ENCODE assay signal across 14 cellular contexts in genomic region chr6:25449774-25450173, GRCh38.
A peak's percentile ranks its signal among the peaks of the same experiment; 100 is the strongest.
DNase-seq lines count a peak whose midpoint lies in the region; ATAC-seq and TF ChIP-seq lines count a peak whose summit lies in the region.
"Had no signal": no experiment of that assay in that cellular context is flagged by ENCODE, and none has a peak within 500 bp of the region (broad histone marks: within the 10 kb centered on the region; RNA-seq: fewer than 3 reads in every experiment).

No MANE protein-coding gene starts in this region.

- H3K4me1 ChIP-seq in Peyer's patch, result no peaks in the 10 kb centered on the region

- peak overlapping the region; percentile 62 for H3K27ac Mint-ChIP-seq in mesothelial cell of epicardium
- no peak overlapping the region for H3K27ac Mint-ChIP-seq in activated CD8-positive, alpha-beta T cell treated with anti-CD3 and anti-CD28 coated beads, Interleukin-2, amount 10 ng/mL, durations not matched to agents 7 days and 5 days
- H3K27ac Mint-ChIP-seq: activated CD4-positive, alpha-beta T cell treated with anti-CD3 and anti-CD28 coated beads, Interleukin-2, amount 10 ng/mL, durations not matched to agents 7 days and 5 days; stimulated activated naive CD8-positive, alpha-beta T cell treated with anti-CD3 and anti-CD28 coated beads, Interleukin-15, amount 100 ng/mL, for 72 hours had no signal

- H3K4me1 Mint-ChIP-seq in mesothelial cell of epicardium, result peaks cover 15% of the 10 kb centered on the region
- peaks cover 19% of the 10 kb centered on the region for H3K4me1 Mint-ChIP-seq in activated CD8-positive, alpha-beta T cell treated with anti-CD3 and anti-CD28 coated beads, Interleukin-2, amount 10 ng/mL, durations not matched to agents 7 days and 5 days (ENCODE audit: low read depth)

- H3K4me3 Mint-ChIP-seq in mesothelial cell of epicardium, result no peak overlapping the region
- H3K4me3 Mint-ChIP-seq in activated CD8-positive, alpha-beta T cell treated with anti-CD3 and anti-CD28 coated beads, Interleukin-2, amount 10 ng/mL, durations not matched to agents 7 days and 5 days, result no peak overlapping the region
- H3K4me3 Mint-ChIP-seq: activated CD4-positive, alpha-beta T cell treated with anti-CD3 and anti-CD28 coated beads, Interleukin-2, amount 10 ng/mL, durations not matched to agents 7 days and 5 days; CD4-positive, CD25-positive, alpha-beta regulatory T cell; stimulated activated naive CD8-positive, alpha-beta T cell treated with anti-CD3 and anti-CD28 coated beads, Interleukin-15, amount 100 ng/mL, for 72 hours had no signal

- no peak overlapping the region for H3K4me3 ChIP-seq in Peyer's patch

- CTCF ChIA-PET in activated CD8-positive, alpha-beta T cell treated with anti-CD3 and anti-CD28 coated beads, Interleukin-2, amount 10 ng/mL, durations not matched to agents 7 days and 5 days (lab: Charles Lee), result interaction anchor here (1.0 kb wide), 1 partner anchor 40 kb away, joined by 3 read pairs; no protein-coding TSS in a partner anchor

- TF ChIP-seq POLR2A in Peyer's patch (IDR thresholded peaks at IDR 0.05), result no peak

- H3K27ac ChIP-seq in VCaP (peak overlapping the region; percentile 90; the same call in 1 of the 2 replicates), Peyer's patch (no peak overlapping the region)
- H3K27ac ChIP-seq: left lung had no signal

- peak; percentile 8 for DNase-seq in H4 (ENCODE audit: low spot score)
- DNase-seq in NCI-H1694 treated with DMSO at 0.1 percent for 48 hours (lab: John Stamatoyannopoulos, UW), result peak; percentile 51
- DNase-seq in mesothelial cell of epicardium (ENCODE audit: low spot score in 2 of 2, unreplicated experiment in 2 of 2), result no peak
- DNase-seq in activated effector memory CD4-positive, alpha-beta T cell treated with Interleukin-2 at 50 U/mL for 16 hours, result no peak
- DNase-seq in NCI-H187 treated with DMSO at 0.1 percent for 48 hours (lab: John Stamatoyannopoulos, UW), result no peak
- DNase-seq in Peyer's patch, result no peak
- DNase-seq in activated CD8-positive, alpha-beta T cell treated with anti-CD3 and anti-CD28 coated beads, Interleukin-2, amount 10 ng/mL, durations not matched to agents 7 days and 5 days, result no peak
- DNase-seq: activated CD4-positive, alpha-beta T cell treated with anti-CD3 and anti-CD28 coated beads, Interleukin-2, amount 10 ng/mL, durations not matched to agents 7 days and 5 days; activated naive CD4-positive, alpha-beta T cell; CD4-positive, CD25-positive, alpha-beta regulatory T cell; left lung; stimulated activated naive CD8-positive, alpha-beta T cell treated with anti-CD3 and anti-CD28 coated beads, Interleukin-15, amount 100 ng/mL, for 72 hours had no signal

- TF ChIP-seq CTCF in VCaP (conservative IDR thresholded peaks at IDR 0.05), result no peak
- TF ChIP-seq CTCF in mesothelial cell of epicardium (IDR thresholded peaks at IDR 0.05; ENCODE audit: unreplicated experiment), result no peak
- no peak for TF ChIP-seq CTCF in Peyer's patch (IDR thresholded peaks at IDR 0.05)

- H3K9me3 ChIP-seq in Peyer's patch, result no peaks in the 10 kb centered on the region

- peaks cover 0 to 5% (median 0%) of the 10 kb centered on the region in 3 donors for H3K36me3 ChIP-seq in Peyer's patch
- H3K36me3 ChIP-seq: left lung had no signal

- ATAC-seq in activated CD8-positive, alpha-beta T cell treated with anti-CD3 and anti-CD28 coated beads, Interleukin-2, amount 10 ng/mL, durations not matched to agents 7 days and 5 days, result no peak
- ATAC-seq: HCT116; left lung; stimulated activated naive CD8-positive, alpha-beta T cell treated with anti-CD3 and anti-CD28 coated beads, Interleukin-15, amount 100 ng/mL, for 72 hours had no signal

- peaks cover 17% of the 10 kb centered on the region for H3K36me3 Mint-ChIP-seq in mesothelial cell of epicardium
- peaks cover 8% of the 10 kb centered on the region for H3K36me3 Mint-ChIP-seq in activated CD8-positive, alpha-beta T cell treated with anti-CD3 and anti-CD28 coated beads, Interleukin-2, amount 10 ng/mL, durations not matched to agents 7 days and 5 days (ENCODE audit: low read depth)
- H3K36me3 Mint-ChIP-seq: CD4-positive, CD25-positive, alpha-beta regulatory T cell had no signal

- POLR2A ChIA-PET in activated CD8-positive, alpha-beta T cell treated with anti-CD3 and anti-CD28 coated beads, Interleukin-2, amount 10 ng/mL, durations not matched to agents 7 days and 5 days (lab: Charles Lee), result no interaction called here

- H3K9me3 Mint-ChIP-seq in mesothelial cell of epicardium, result peaks cover 20% of the 10 kb centered on the region
- H3K9me3 Mint-ChIP-seq in activated CD8-positive, alpha-beta T cell treated with anti-CD3 and anti-CD28 coated beads, Interleukin-2, amount 10 ng/mL, durations not matched to agents 7 days and 5 days (ENCODE audit: insufficient read depth), result peaks cover 4% of the 10 kb centered on the region

- H3K27me3 Mint-ChIP-seq in mesothelial cell of epicardium (ENCODE audit: low read depth), result no peaks in the 10 kb centered on the region
- H3K27me3 Mint-ChIP-seq in activated CD8-positive, alpha-beta T cell treated with anti-CD3 and anti-CD28 coated beads, Interleukin-2, amount 10 ng/mL, durations not matched to agents 7 days and 5 days (ENCODE audit: low read depth), result no peaks in the 10 kb centered on the region
- H3K27me3 Mint-ChIP-seq: activated CD4-positive, alpha-beta T cell treated with anti-CD3 and anti-CD28 coated beads, Interleukin-2, amount 10 ng/mL, durations not matched to agents 7 days and 5 days; CD4-positive, CD25-positive, alpha-beta regulatory T cell; stimulated activated naive CD8-positive, alpha-beta T cell treated with anti-CD3 and anti-CD28 coated beads, Interleukin-15, amount 100 ng/mL, for 72 hours had no signal

- no peaks in the 10 kb centered on the region for H3K27me3 ChIP-seq in Peyer's patch
- H3K27me3 ChIP-seq: left lung had no signal

Comparison
In these comparisons a context has a peak if more than half of its experiments do, and no peak if none do; other contexts are left out.
1. DNase-seq: peak in H4 (single experiment) and NCI-H1694 treated with DMSO at 0.1 percent for 48 hours (single experiment); none in mesothelial cell of epicardium (0 of 2), activated effector memory CD4-positive, alpha-beta T cell treated with Interleukin-2 at 50 U/mL for 16 hours (single experiment), NCI-H187 treated with DMSO at 0.1 percent for 48 hours (single experiment), Peyer's patch (0 of 3) and activated CD8-positive, alpha-beta T cell treated with anti-CD3 and anti-CD28 coated beads, Interleukin-2, amount 10 ng/mL, durations not matched to agents 7 days and 5 days (single experiment).